Comparison of ENCODE assay signal across 1 cellular context in the genomic region with DNA sequence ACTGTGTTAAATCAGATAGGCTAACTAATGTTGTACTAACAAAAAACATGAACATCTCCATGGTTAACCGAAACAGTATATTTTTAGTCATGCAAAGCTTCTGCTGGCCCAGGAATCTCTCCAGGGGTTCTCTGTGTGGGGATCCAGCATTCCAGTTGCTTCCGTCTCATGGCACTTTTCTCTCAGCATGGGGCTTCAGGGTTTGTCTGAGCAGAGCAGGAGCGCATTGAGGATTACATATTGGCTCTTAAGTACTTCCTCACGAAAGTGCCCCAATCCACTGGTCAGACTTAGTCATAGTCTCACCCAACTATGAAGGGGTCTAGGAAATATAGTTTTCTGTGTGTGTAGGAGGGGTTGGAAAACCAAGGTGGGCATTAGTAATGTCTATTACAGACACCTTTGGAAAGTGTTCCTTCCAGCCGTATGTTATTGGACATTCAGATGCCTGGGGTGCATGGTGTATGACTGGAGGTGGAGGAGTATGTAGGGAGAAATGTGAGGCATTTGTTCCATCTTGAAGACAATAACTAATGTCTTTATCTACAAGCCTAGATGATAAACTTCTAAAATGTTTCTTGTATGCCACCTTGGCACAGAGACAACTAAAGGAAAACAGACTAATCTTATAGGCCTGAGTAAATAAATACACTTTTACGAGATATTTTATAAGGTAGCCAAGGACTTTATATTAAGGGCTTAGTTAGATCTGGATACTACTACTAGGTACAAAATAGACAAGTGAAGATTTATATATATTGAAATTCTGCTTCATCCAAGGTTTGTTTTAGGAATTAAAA.
TF ChIP-seq lines count a peak whose summit lies in the region.

No MANE protein-coding gene starts in this region.

TF ChIP-seq in GM23338, 12 proteins besides CTCF, POLR2A, EP300 and RAD21:
- TF ChIP-seq, protein P1, sequence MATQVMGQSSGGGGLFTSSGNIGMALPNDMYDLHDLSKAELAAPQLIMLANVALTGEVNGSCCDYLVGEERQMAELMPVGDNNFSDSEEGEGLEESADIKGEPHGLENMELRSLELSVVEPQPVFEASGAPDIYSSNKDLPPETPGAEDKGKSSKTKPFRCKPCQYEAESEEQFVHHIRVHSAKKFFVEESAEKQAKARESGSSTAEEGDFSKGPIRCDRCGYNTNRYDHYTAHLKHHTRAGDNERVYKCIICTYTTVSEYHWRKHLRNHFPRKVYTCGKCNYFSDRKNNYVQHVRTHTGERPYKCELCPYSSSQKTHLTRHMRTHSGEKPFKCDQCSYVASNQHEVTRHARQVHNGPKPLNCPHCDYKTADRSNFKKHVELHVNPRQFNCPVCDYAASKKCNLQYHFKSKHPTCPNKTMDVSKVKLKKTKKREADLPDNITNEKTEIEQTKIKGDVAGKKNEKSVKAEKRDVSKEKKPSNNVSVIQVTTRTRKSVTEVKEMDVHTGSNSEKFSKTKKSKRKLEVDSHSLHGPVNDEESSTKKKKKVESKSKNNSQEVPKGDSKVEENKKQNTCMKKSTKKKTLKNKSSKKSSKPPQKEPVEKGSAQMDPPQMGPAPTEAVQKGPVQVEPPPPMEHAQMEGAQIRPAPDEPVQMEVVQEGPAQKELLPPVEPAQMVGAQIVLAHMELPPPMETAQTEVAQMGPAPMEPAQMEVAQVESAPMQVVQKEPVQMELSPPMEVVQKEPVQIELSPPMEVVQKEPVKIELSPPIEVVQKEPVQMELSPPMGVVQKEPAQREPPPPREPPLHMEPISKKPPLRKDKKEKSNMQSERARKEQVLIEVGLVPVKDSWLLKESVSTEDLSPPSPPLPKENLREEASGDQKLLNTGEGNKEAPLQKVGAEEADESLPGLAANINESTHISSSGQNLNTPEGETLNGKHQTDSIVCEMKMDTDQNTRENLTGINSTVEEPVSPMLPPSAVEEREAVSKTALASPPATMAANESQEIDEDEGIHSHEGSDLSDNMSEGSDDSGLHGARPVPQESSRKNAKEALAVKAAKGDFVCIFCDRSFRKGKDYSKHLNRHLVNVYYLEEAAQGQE (IDR thresholded peaks at IDR 0.05; ENCODE audit: unreplicated experiment), result no peak
- TF ChIP-seq POLR2AphosphoS5 (IDR thresholded peaks at IDR 0.05; ENCODE audit: low read depth) (no peak), ZNF114 (CRISPR knock-in tag; IDR thresholded peaks at IDR 0.05) (no peak), JUNB (IDR thresholded peaks at IDR 0.05; ENCODE audit: unreplicated experiment) (no peak), ZNF462 (CRISPR knock-in tag; IDR thresholded peaks at IDR 0.05) (no peak), EZH2phosphoT487 (IDR thresholded peaks at IDR 0.05; ENCODE audit: unreplicated experiment) (no peak), CREB1 (CRISPR knock-in tag; IDR thresholded peaks at IDR 0.05; ENCODE audit: low read depth) (no peak), NANOG (IDR thresholded peaks at IDR 0.05; ENCODE audit: borderline replicate concordance) (no peak), ZNF331 (CRISPR knock-in tag; IDR thresholded peaks at IDR 0.05; ENCODE audit: low read depth) (no peak), STAT1 (IDR thresholded peaks at IDR 0.05; ENCODE audit: unreplicated experiment) (no peak), EZH2 (IDR thresholded peaks at IDR 0.05; ENCODE audit: low read depth, unreplicated experiment) (no peak)
- TF ChIP-seq, protein P2, sequence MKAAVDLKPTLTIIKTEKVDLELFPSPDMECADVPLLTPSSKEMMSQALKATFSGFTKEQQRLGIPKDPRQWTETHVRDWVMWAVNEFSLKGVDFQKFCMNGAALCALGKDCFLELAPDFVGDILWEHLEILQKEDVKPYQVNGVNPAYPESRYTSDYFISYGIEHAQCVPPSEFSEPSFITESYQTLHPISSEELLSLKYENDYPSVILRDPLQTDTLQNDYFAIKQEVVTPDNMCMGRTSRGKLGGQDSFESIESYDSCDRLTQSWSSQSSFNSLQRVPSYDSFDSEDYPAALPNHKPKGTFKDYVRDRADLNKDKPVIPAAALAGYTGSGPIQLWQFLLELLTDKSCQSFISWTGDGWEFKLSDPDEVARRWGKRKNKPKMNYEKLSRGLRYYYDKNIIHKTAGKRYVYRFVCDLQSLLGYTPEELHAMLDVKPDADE (IDR thresholded peaks at IDR 0.05), result no peak
